ENCODE assay signal across 8 cellular contexts in genomic region chr10:21278491-21279216, GRCh38.
DNase-seq lines count a peak whose midpoint lies in the region; ATAC-seq and TF ChIP-seq lines count a peak whose summit lies in the region.

No MANE protein-coding gene starts in this region.

- no peak overlapping the region for H3K4me3 ChIP-seq in BE2C (ENCODE audit: low read depth, low read length)

- peak; percentile 79 for TF ChIP-seq CTCF in BE2C (IDR thresholded peaks at IDR 0.05; ENCODE audit: low read depth, low read length)

- H3K27me3 ChIP-seq in BE2C: no peaks in the 10 kb centered on the region

- peak; percentile 97 for ATAC-seq in GM18870 (IDR thresholded peaks at IDR 0.05; ENCODE audit: unreplicated experiment)
- ATAC-seq in HG03135 (IDR thresholded peaks at IDR 0.05; ENCODE audit: unreplicated experiment): peak; percentile 79

- no peaks in the 10 kb centered on the region for H3K9me3 ChIP-seq in BE2C

- no peaks in the 10 kb centered on the region for H3K4me1 ChIP-seq in BE2C

- DNase-seq in BE2C (peak; percentile 89), NCI-H524 treated with DMSO at 0.1 percent for 48 hours (lab: John Stamatoyannopoulos, UW) (peak; percentile 3), mesenteric fat pad (ENCODE audit: low spot score) (peak; percentile 94)
- peak; percentile 91 for DNase-seq in activated CD4-positive, alpha-beta T cell treated with anti-CD3 and anti-CD28 coated beads, Interleukin-2, amount 50 U/mL, for 48 hours
- peak; percentile 29 for DNase-seq in effector CD8-positive, alpha-beta T cell (lab: John Stamatoyannopoulos, UW)
- DNase-seq in stimulated activated CD8-positive, alpha-beta memory T cell treated with anti-CD3 and anti-CD28 coated beads, Interleukin-4, amount 100 ng/mL, for 4 hours (ENCODE audit: low read depth in 2 of 2, low spot score in 1 of 2): peak; percentile 7 to 26

- H3K36me3 ChIP-seq in BE2C: no peaks in the 10 kb centered on the region

Comparison
In these comparisons a context has a peak if more than half of its experiments do, and no peak if none do; other contexts are left out.
1. DNase-seq: peak in every context shown above with its lines; median percentile 94 in mesenteric fat pad; 91 in activated CD4-positive, alpha-beta T cell treated with anti-CD3 and anti-CD28 coated beads, Interleukin-2, amount 50 U/mL, for 48 hours; 89 in BE2C; 29 in effector CD8-positive, alpha-beta T cell; 16 in stimulated activated CD8-positive, alpha-beta memory T cell treated with anti-CD3 and anti-CD28 coated beads, Interleukin-4, amount 100 ng/mL, for 4 hours; 3 in NCI-H524 treated with DMSO at 0.1 percent for 48 hours.